In the genomic region with DNA sequence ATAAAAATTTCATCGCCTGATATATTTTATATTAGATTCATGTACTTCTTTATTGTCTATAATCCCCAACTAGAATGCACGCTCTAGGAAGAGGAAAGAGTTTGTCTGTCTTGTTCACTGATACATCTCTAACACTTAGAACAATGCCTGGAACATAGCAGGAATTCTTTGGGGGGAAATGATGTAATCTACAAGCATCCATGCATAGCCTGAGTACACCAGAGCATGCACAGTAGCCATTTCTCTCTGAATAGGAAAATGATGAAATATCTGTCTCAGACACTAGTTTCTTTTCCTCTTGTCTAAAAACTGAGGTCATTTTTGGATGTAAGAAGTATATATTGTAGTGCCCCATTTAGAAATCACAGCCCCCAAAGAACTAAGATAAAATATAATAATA, we compare ENCODE assay signal across 10 cellular contexts.
DNase-seq lines count a peak whose midpoint lies in the region; ATAC-seq and TF ChIP-seq lines count a peak whose summit lies in the region.
"Had no signal": no experiment of that assay in that cellular context is flagged by ENCODE, and none has a peak within 500 bp of the region (broad histone marks: within the 10 kb centered on the region; RNA-seq: fewer than 3 reads in every experiment).

No MANE protein-coding gene starts in this region.

- no peaks in the 10 kb centered on the region for H3K4me1 ChIP-seq in fibroblast of lung (ENCODE audit: control insufficient read depth, extremely low read depth, insufficient read depth, low read length)

- peak; percentile 7 for DNase-seq in NCI-H460 (ENCODE audit: extremely low read depth, low read depth)
- peak; percentile 47 to 71 for DNase-seq in fibroblast of lung (ENCODE audit: low read depth in 2 of 2)
- DNase-seq in skeletal muscle cell (ENCODE audit: low read depth) = peak; percentile 62
- DNase-seq in DMS153 (lab: John Stamatoyannopoulos, UW) = no peak
- DNase-seq: activated naive CD4-positive, alpha-beta T cell; GOT3; NCI-H2171 had no signal

- H3K4me3 ChIP-seq in fibroblast of lung (replicated peaks in 1 of 4; ENCODE audit: control extremely low read depth in 1 of 4, insufficient read depth in 1 of 4, low read depth in 3 of 4, low read length in 4 of 4) (no peak overlapping the region), skeletal muscle cell (ENCODE audit: low read depth, low read length) (no peak overlapping the region)

- no peaks in the 10 kb centered on the region for H4K20me1 ChIP-seq in fibroblast of lung (ENCODE audit: control insufficient read depth, extremely low read depth, insufficient read depth, low read length)

- no peak for TF ChIP-seq CTCF in fibroblast of lung (conservative IDR thresholded peaks at IDR 0.05 in 1 of 2, IDR thresholded peaks at IDR 0.05 in 1 of 2; ENCODE audit: low read depth in 1 of 2, low read length in 2 of 2)

- H3K9me3 ChIP-seq in fibroblast of lung (ENCODE audit: control insufficient read depth, insufficient read depth, low read depth, low read length) = no peaks in the 10 kb centered on the region

- H3K27me3 ChIP-seq in fibroblast of lung (ENCODE audit: control insufficient read depth, insufficient read depth, low read length) = no peaks in the 10 kb centered on the region

- ATAC-seq in GM18499 (IDR thresholded peaks at IDR 0.05; ENCODE audit: insufficient read depth, unreplicated experiment) (peak; percentile 66), HG03439 (IDR thresholded peaks at IDR 0.05; ENCODE audit: unreplicated experiment) (no peak), HG03045 (IDR thresholded peaks at IDR 0.05; ENCODE audit: unreplicated experiment) (no peak)

- H3K9ac ChIP-seq in fibroblast of lung (ENCODE audit: insufficient read depth, low read length) = no peak overlapping the region

- no peak overlapping the region for H3K27ac ChIP-seq in fibroblast of lung (ENCODE audit: insufficient read depth, low read length)

- no peak overlapping the region for H2AFZ ChIP-seq in fibroblast of lung (ENCODE audit: low read length)

- H3K36me3 ChIP-seq in fibroblast of lung (ENCODE audit: control insufficient read depth, insufficient read depth, low read length) = no peaks in the 10 kb centered on the region

- no peak overlapping the region for H3K4me2 ChIP-seq in fibroblast of lung (ENCODE audit: extremely low read depth, insufficient read depth, low read length)

- H3K79me2 ChIP-seq in fibroblast of lung (ENCODE audit: control insufficient read depth, insufficient read depth, low read length) = no peaks in the 10 kb centered on the region
